In genomic region chr16:881219-882097, GRCh38 we compare ENCODE assay signal across 19 cellular contexts.
A peak's percentile ranks its signal among the peaks of the same experiment; 100 is the strongest.
DNase-seq lines count a peak whose midpoint lies in the region; ATAC-seq and TF ChIP-seq lines count a peak whose summit lies in the region.
"Had no signal": no experiment of that assay in that cellular context is flagged by ENCODE, and none has a peak within 500 bp of the region (broad histone marks: within the 10 kb centered on the region; RNA-seq: fewer than 3 reads in every experiment).

No MANE protein-coding gene starts in this region.

- H3K9me3 Mint-ChIP-seq in central memory CD8-positive, alpha-beta T cell = no peaks in the 10 kb centered on the region
- H3K9me3 Mint-ChIP-seq: IgD-negative memory B cell had no signal

- peak; percentile 18 for DNase-seq in left ventricle myocardium superior
- DNase-seq in left cardiac atrium = no peak
- DNase-seq in central memory CD8-positive, alpha-beta T cell (ENCODE audit: low spot score in 2 of 2) = no peak
- DNase-seq in mucosa of descending colon = peak; percentile 23 to 31 (median 27)
- DNase-seq in T-helper 2 cell = no peak
- DNase-seq in tibial nerve (ENCODE audit: low spot score in 2 of 2) = no peak
- DNase-seq: DMS 273 treated with DMSO at 0.1 percent for 48 hours, GF-D8, H7, NCI-H1417 treated with DMSO at 0.1 percent for 48 hours, NCI-H2029, NCI-H2171 treated with DMSO at 0.1 percent for 48 hours, NCI-H774, PC-3 had no signal

- WGBS in tibial nerve, 2 donors = 83 to 91% methylated on average over 20 to 21 of the region's 21 CpGs

- no peaks in the 10 kb centered on the region for H3K4me1 Mint-ChIP-seq in central memory CD8-positive, alpha-beta T cell

- no peaks in the 10 kb centered on the region for H3K36me3 ChIP-seq in mucosa of descending colon (ENCODE audit: low read depth)
- H3K36me3 ChIP-seq in tibial nerve = peaks cover 0 to 78% (median 0%) of the 10 kb centered on the region in 3 donors

- H3K4me3 Mint-ChIP-seq in central memory CD8-positive, alpha-beta T cell = no peak overlapping the region

- H3K9me3 ChIP-seq in mucosa of descending colon (peaks cover 13% of the 10 kb centered on the region), tibial nerve (peaks cover 0 to 31% (median 0%) of the 10 kb centered on the region in 4 donors)
- H3K9me3 ChIP-seq: A549 had no signal

- H3K4me1 ChIP-seq in mucosa of descending colon (ENCODE audit: low read depth) = no peaks in the 10 kb centered on the region
- H3K4me1 ChIP-seq in tibial nerve = no peaks in the 10 kb centered on the region
- H3K4me1 ChIP-seq: A549 had no signal

- H3K4me3 ChIP-seq in mucosa of descending colon = no peak overlapping the region
- no peak overlapping the region for H3K4me3 ChIP-seq in tibial nerve
- H3K4me3 ChIP-seq: A549 had no signal

- intact Hi-C loops in left ventricle myocardium superior (cut with micrococcal nuclease) = no loop called here
- intact Hi-C loops in left cardiac atrium (cut with DNase I) = no loop called here
- intact Hi-C loops in mucosa of descending colon (cut with DNase I, micrococcal nuclease) = no loop called here

- no peak for ATAC-seq in left ventricle myocardium superior
- no peak for ATAC-seq in left cardiac atrium
- ATAC-seq in central memory CD8-positive, alpha-beta T cell (replicated peaks; ENCODE audit: extremely low read depth, poor library complexity, severe bottlenecking) = no peak
- peak; percentile 25 for ATAC-seq in mucosa of descending colon
- ATAC-seq in HG03175 (IDR thresholded peaks at IDR 0.05; ENCODE audit: unreplicated experiment) = no peak
- ATAC-seq in GM18867 (IDR thresholded peaks at IDR 0.05; ENCODE audit: unreplicated experiment) = no peak
- ATAC-seq: A549, PC-3 had no signal

- H3K27ac Mint-ChIP-seq in central memory CD8-positive, alpha-beta T cell (ENCODE audit: low read depth) = peak overlapping the region; percentile 16
- H3K27ac Mint-ChIP-seq: IgD-negative memory B cell had no signal

- TF ChIP-seq POLR2A in tibial nerve (IDR thresholded peaks at IDR 0.05) = no peak

- H3K27me3 ChIP-seq in tibial nerve = no peaks in the 10 kb centered on the region

- no peaks in the 10 kb centered on the region for H3K36me3 Mint-ChIP-seq in central memory CD8-positive, alpha-beta T cell (ENCODE audit: insufficient read depth)

- no peak for TF ChIP-seq CTCF in mucosa of descending colon (IDR thresholded peaks at IDR 0.05)
- TF ChIP-seq CTCF in tibial nerve (IDR thresholded peaks at IDR 0.05) = no peak

- H3K27ac ChIP-seq in tibial nerve = no peak overlapping the region
- H3K27ac ChIP-seq: A549, C4-2B had no signal

- TF ChIP-seq EP300 in tibial nerve (IDR thresholded peaks at IDR 0.05) = no peak

- H3K27me3 Mint-ChIP-seq in central memory CD8-positive, alpha-beta T cell = no peaks in the 10 kb centered on the region
- H3K27me3 Mint-ChIP-seq: IgD-negative memory B cell had no signal

Comparison
In these comparisons a context has a peak if more than half of its experiments do, and no peak if none do; other contexts are left out.
1. DNase-seq: peak in left ventricle myocardium superior (single experiment) and mucosa of descending colon (3 of 3); none in left cardiac atrium (single experiment), central memory CD8-positive, alpha-beta T cell (0 of 2), T-helper 2 cell (0 of 5) and tibial nerve (0 of 2).